In the genomic region with DNA sequence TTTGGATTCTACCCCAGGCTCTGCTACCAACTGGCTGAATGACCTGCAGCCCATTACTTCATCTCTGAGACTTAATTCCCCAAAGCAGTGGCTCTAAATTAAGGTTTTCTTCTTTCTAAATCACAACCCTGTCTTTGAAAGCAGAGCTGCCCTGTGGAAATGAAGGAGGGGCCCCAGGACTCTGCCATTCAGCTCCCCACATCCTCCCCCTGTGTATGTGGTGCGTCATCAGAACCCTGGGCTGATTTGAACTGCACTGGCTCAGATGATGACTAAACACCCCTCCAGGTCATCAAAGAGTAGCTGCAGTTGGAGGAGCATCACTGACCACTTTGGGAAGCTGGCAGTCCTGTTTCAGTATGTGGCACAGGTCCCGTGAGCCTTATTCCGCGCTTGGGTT, we compare ENCODE assay signal across 8 cellular contexts. TPM values are rescaled to one million over a fixed set of nuclear protein-coding genes. Genes with fewer than 3 reads are reported as not detected.
DNase-seq lines count a peak whose midpoint lies in the region; ATAC-seq lines count a peak whose summit lies in the region.
"Had no signal": no experiment of that assay in that cellular context is flagged by ENCODE, and none has a peak within 500 bp of the region (broad histone marks: within the 10 kb centered on the region; RNA-seq: fewer than 3 reads in every experiment).

No MANE protein-coding gene starts in this region.

- H3K4me3 ChIP-seq in SJSA1 (no peak overlapping the region), skeletal muscle tissue (ENCODE audit: low read length in 3 of 3) (no peak overlapping the region)

- no peak overlapping the region for H3K9ac ChIP-seq in skeletal muscle tissue (ENCODE audit: low read depth in 1 of 3, low read length in 3 of 3)

- H3K9me3 ChIP-seq in SJSA1 (replicated peaks) (no peaks in the 10 kb centered on the region), skeletal muscle tissue (ENCODE audit: control insufficient read depth in 3 of 3, low read length in 3 of 3) (no peaks in the 10 kb centered on the region)

- H3K36me3 ChIP-seq in SJSA1 = no peaks in the 10 kb centered on the region
- no peaks in the 10 kb centered on the region for H3K36me3 ChIP-seq in skeletal muscle tissue (ENCODE audit: control insufficient read depth in 3 of 3, insufficient read depth in 3 of 3, low read length in 3 of 3)

- H3K27ac ChIP-seq in SJSA1 (peak overlapping the region; percentile 82), skeletal muscle tissue (ENCODE audit: low read depth, low read length) (peak overlapping the region; percentile 42)

- H3K27me3 ChIP-seq in SJSA1 (replicated peaks) = no peaks in the 10 kb centered on the region
- no peaks in the 10 kb centered on the region for H3K27me3 ChIP-seq in skeletal muscle tissue (ENCODE audit: control insufficient read depth in 3 of 3, insufficient read depth in 3 of 3, low read length in 3 of 3)

- H3K4me1 ChIP-seq in SJSA1 (replicated peaks) (peaks cover 71% of the 10 kb centered on the region), skeletal muscle tissue (ENCODE audit: control insufficient read depth in 3 of 3, insufficient read depth in 3 of 3, low read length in 3 of 3) (peaks cover 5 to 13% (median 12%) of the 10 kb centered on the region in 3 donors)

- ATAC-seq in HG02852 (IDR thresholded peaks at IDR 0.05; ENCODE audit: unreplicated experiment) = no peak

- DNase-seq in GM04504 (ENCODE audit: low read depth) (peak; percentile 88), SJSA1 (ENCODE audit: low read depth in 1 of 2, low spot score in 2 of 2) (peak; percentile 82 to 90), fibroblast of gingiva (ENCODE audit: low read depth) (peak; percentile 99), NCI-H1436 (lab: John Stamatoyannopoulos, UW) (no peak), anterior cingulate cortex (lab: John Stamatoyannopoulos, UW) (no peak)
- DNase-seq: endodermal cell had no signal

RNA-seq across cellular contexts. Expression of gene BPGM, which starts 46.6 kb away (rescaled TPM):
- total RNA-seq in SJSA1 (2014; rRNA removed; shearing (Covaris generic)) = 43.7 and 45.4 TPM in 2 replicates
- total RNA-seq in skeletal muscle tissue = 92.9 TPM

Comparison
In these comparisons a context has a peak if more than half of its experiments do, and no peak if none do; other contexts are left out.
1. DNase-seq: peak in GM04504 (single experiment), SJSA1 (2 of 2) and fibroblast of gingiva (single experiment); none in NCI-H1436 (single experiment) and anterior cingulate cortex (0 of 58).